ENCODE assay signal across 12 cellular contexts in genomic region chr20:26308961-26309360, GRCh38.
"Had no signal": no experiment of that assay in that cellular context is flagged by ENCODE, and none has a peak within 500 bp of the region (broad histone marks: within the 10 kb centered on the region; RNA-seq: fewer than 3 reads in every experiment).

No MANE protein-coding gene starts in this region.

- H3K36me3 Mint-ChIP-seq: stimulated activated effector memory CD8-positive, alpha-beta T cell treated with anti-CD3 and anti-CD28 coated beads, Interleukin-12 subunit alpha, Interleukin-12 subunit beta, amount 100 ng/mL, for 72 hours had no signal

- H3K4me1 Mint-ChIP-seq: natural killer cell; stimulated activated effector memory CD8-positive, alpha-beta T cell treated with anti-CD3 and anti-CD28 coated beads, Interleukin-12 subunit alpha, Interleukin-12 subunit beta, amount 100 ng/mL, for 72 hours had no signal

- H3K9me3 Mint-ChIP-seq: natural killer cell; stimulated activated effector memory CD8-positive, alpha-beta T cell treated with anti-CD3 and anti-CD28 coated beads, Interleukin-12 subunit alpha, Interleukin-12 subunit beta, amount 100 ng/mL, for 72 hours had no signal

- H3K27ac ChIP-seq: foreskin keratinocyte, left ventricle myocardium inferior, neutrophil, parathyroid adenoma, thoracic aorta, upper lobe of right lung had no signal

- H3K79me2 ChIP-seq: parathyroid adenoma had no signal

- H3K4me1 ChIP-seq: foreskin keratinocyte, left ventricle myocardium inferior, parathyroid adenoma, upper lobe of right lung had no signal

- H3K9ac ChIP-seq: parathyroid adenoma had no signal

- DNase-seq: activated CD4-positive, CD25-positive, alpha-beta regulatory T cell treated with anti-CD3 and anti-CD28 coated beads, Interleukin-2, amount 50 U/mL, for 72 hours; effector memory CD4-positive, alpha-beta T cell; foreskin keratinocyte; left ventricle myocardium inferior; natural killer cell; T-helper 9 cell; upper lobe of right lung had no signal

- H3K27me3 ChIP-seq: foreskin keratinocyte, neutrophil, upper lobe of right lung had no signal

- H3K27ac Mint-ChIP-seq: dendritic cell treated with granulocyte-macrophage colony-stimulating factor and Interleukin-4, amounts not matched to agents 40 ng/mL and 50 ng/mL, for 4 days; natural killer cell; stimulated activated effector memory CD8-positive, alpha-beta T cell treated with anti-CD3 and anti-CD28 coated beads, Interleukin-12 subunit alpha, Interleukin-12 subunit beta, amount 100 ng/mL, for 72 hours had no signal

- H3K27me3 Mint-ChIP-seq: dendritic cell treated with granulocyte-macrophage colony-stimulating factor and Interleukin-4, amounts not matched to agents 40 ng/mL and 50 ng/mL, for 4 days had no signal

- H3K4me3 ChIP-seq: left ventricle myocardium inferior, thoracic aorta, upper lobe of right lung had no signal

- H3K36me3 ChIP-seq: left ventricle myocardium inferior, neutrophil, thoracic aorta, upper lobe of right lung had no signal

- H3K4me3 Mint-ChIP-seq: dendritic cell treated with granulocyte-macrophage colony-stimulating factor and Interleukin-4, amounts not matched to agents 40 ng/mL and 50 ng/mL, for 4 days; natural killer cell; stimulated activated effector memory CD8-positive, alpha-beta T cell treated with anti-CD3 and anti-CD28 coated beads, Interleukin-12 subunit alpha, Interleukin-12 subunit beta, amount 100 ng/mL, for 72 hours had no signal

- ATAC-seq: foreskin keratinocyte; natural killer cell; stimulated activated effector memory CD8-positive, alpha-beta T cell treated with anti-CD3 and anti-CD28 coated beads, Interleukin-12 subunit alpha, Interleukin-12 subunit beta, amount 100 ng/mL, for 72 hours; upper lobe of right lung had no signal

- H3K9me3 ChIP-seq: neutrophil, thoracic aorta, upper lobe of right lung had no signal

- H2AFZ ChIP-seq: parathyroid adenoma had no signal
